1 cellular context compared by ENCODE assay signal in the genomic region with DNA sequence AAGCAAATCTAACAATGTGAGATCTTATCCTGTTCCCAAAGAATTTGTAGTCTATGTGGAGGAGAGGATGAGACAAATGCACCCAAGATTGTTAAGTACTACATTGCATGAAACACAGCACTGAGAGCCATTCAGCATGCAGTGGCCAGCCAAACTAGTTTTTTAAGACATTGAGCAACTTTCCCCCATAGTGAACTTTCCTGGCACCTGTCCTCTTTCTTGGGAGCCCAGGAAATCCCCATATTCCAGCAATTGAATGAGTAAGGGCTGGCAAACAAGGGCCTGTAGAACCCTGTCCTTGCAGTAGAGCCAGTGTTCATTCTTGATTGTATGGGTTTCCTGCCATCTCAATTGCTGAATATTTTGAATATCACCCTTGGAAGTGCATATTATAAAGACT.
TF ChIP-seq lines count a peak whose summit lies in the region.

No MANE protein-coding gene starts in this region.

TF ChIP-seq in HepG2, 621 proteins besides CTCF, POLR2A, EP300 and RAD21:
- TF ChIP-seq SSRP1 (CRISPR knock-in tag; IDR thresholded peaks at IDR 0.05): no peak
- no peak for TF ChIP-seq CENPX (CRISPR knock-in tag; IDR thresholded peaks at IDR 0.05)
- TF ChIP-seq, protein P1, sequence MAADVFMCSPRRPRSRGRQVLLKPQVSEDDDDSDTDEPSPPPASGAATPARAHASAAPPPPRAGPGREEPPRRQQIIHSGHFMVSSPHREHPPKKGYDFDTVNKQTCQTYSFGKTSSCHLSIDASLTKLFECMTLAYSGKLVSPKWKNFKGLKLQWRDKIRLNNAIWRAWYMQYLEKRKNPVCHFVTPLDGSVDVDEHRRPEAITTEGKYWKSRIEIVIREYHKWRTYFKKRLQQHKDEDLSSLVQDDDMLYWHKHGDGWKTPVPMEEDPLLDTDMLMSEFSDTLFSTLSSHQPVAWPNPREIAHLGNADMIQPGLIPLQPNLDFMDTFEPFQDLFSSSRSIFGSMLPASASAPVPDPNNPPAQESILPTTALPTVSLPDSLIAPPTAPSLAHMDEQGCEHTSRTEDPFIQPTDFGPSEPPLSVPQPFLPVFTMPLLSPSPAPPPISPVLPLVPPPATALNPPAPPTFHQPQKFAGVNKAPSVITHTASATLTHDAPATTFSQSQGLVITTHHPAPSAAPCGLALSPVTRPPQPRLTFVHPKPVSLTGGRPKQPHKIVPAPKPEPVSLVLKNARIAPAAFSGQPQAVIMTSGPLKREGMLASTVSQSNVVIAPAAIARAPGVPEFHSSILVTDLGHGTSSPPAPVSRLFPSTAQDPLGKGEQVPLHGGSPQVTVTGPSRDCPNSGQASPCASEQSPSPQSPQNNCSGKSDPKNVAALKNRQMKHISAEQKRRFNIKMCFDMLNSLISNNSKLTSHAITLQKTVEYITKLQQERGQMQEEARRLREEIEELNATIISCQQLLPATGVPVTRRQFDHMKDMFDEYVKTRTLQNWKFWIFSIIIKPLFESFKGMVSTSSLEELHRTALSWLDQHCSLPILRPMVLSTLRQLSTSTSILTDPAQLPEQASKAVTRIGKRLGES (CRISPR knock-in tag; IDR thresholded peaks at IDR 0.05; ENCODE audit: borderline replicate concordance): no peak
- TF ChIP-seq NCOA5 (CRISPR knock-in tag; IDR thresholded peaks at IDR 0.05): no peak
- no peak for TF ChIP-seq ZNF672 (CRISPR knock-in tag; IDR thresholded peaks at IDR 0.05)
- no peak for TF ChIP-seq MXI1 (IDR thresholded peaks at IDR 0.05; ENCODE audit: borderline replicate concordance, low read depth, low read length)
- no peak for TF ChIP-seq ZNF557 (CRISPR knock-in tag; IDR thresholded peaks at IDR 0.05)
- TF ChIP-seq, protein P2, sequence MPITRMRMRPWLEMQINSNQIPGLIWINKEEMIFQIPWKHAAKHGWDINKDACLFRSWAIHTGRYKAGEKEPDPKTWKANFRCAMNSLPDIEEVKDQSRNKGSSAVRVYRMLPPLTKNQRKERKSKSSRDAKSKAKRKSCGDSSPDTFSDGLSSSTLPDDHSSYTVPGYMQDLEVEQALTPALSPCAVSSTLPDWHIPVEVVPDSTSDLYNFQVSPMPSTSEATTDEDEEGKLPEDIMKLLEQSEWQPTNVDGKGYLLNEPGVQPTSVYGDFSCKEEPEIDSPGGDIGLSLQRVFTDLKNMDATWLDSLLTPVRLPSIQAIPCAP (CRISPR knock-in tag; IDR thresholded peaks at IDR 0.05; ENCODE audit: low read depth): no peak
- no peak for TF ChIP-seq HOXA9 (CRISPR knock-in tag; IDR thresholded peaks at IDR 0.05; ENCODE audit: borderline replicate concordance)
- TF ChIP-seq GATAD1 (CRISPR knock-in tag; IDR thresholded peaks at IDR 0.05): no peak
- TF ChIP-seq, protein P3, sequence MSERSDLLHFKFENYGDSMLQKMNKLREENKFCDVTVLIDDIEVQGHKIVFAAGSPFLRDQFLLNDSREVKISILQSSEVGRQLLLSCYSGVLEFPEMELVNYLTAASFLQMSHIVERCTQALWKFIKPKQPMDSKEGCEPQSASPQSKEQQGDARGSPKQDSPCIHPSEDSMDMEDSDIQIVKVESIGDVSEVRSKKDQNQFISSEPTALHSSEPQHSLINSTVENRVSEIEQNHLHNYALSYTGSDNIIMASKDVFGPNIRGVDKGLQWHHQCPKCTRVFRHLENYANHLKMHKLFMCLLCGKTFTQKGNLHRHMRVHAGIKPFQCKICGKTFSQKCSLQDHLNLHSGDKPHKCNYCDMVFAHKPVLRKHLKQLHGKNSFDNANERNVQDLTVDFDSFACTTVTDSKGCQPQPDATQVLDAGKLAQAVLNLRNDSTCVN (CRISPR knock-in tag; IDR thresholded peaks at IDR 0.05; ENCODE audit: borderline replicate concordance): no peak
- TF ChIP-seq ZNF17 (CRISPR knock-in tag; IDR thresholded peaks at IDR 0.05): no peak
- no peak for TF ChIP-seq NFYC (CRISPR knock-in tag; IDR thresholded peaks at IDR 0.05)
- no peak for TF ChIP-seq HMGA1 (CRISPR knock-in tag; conservative IDR thresholded peaks at IDR 0.05)
- no peak for TF ChIP-seq RFX1 (IDR thresholded peaks at IDR 0.05)
- no peak for TF ChIP-seq ZNF510 (CRISPR knock-in tag; IDR thresholded peaks at IDR 0.05; ENCODE audit: low read depth)
- TF ChIP-seq BCL6 (CRISPR knock-in tag; IDR thresholded peaks at IDR 0.05): no peak
- TF ChIP-seq ZBTB1 (CRISPR knock-in tag; IDR thresholded peaks at IDR 0.05; ENCODE audit: borderline replicate concordance): no peak
- TF ChIP-seq ZNF614 (CRISPR knock-in tag; IDR thresholded peaks at IDR 0.05; ENCODE audit: borderline replicate concordance): no peak
- no peak for TF ChIP-seq YEATS2 (CRISPR knock-in tag; IDR thresholded peaks at IDR 0.05; ENCODE audit: borderline replicate concordance)
TF ChIP-seq in HepG2: peak in this region for 0.
